Comparison of ENCODE assay signal across 9 cellular contexts in the genomic region with DNA sequence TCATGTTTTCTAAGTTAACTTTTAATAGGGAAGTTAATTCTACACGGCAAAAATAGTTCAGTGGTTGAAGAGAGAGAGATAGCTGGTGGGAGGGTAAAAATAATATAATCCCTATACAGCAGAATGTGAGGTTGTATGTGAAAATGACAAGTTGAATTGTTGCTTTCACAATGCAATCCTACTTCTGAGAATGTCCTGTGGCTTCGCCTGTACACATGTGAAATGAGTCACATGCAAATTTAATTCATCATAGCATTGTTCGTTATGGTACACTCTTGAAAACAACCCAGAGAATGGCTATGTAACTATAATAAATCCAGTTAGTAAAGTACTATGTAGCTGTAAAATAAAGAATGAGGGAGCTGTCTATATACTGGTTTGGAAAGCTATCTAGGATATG.
DNase-seq lines count a peak whose midpoint lies in the region; ATAC-seq lines count a peak whose summit lies in the region.
"Had no signal": no experiment of that assay in that cellular context is flagged by ENCODE, and none has a peak within 500 bp of the region (broad histone marks: within the 10 kb centered on the region; RNA-seq: fewer than 3 reads in every experiment).

No MANE protein-coding gene starts in this region.

- H3K27ac ChIP-seq in cingulate gyrus (ENCODE audit: low read depth, low read length), result peak overlapping the region; percentile 57

- DNase-seq in EL (peak; percentile 49), DMS53 (lab: John Stamatoyannopoulos, UW) (no peak), NCI-H1417 (lab: John Stamatoyannopoulos, UW) (no peak), LoVo (ENCODE audit: low spot score) (no peak)
- DNase-seq in activated CD4-positive, alpha-beta T cell treated with anti-CD3 and anti-CD28 coated beads, Interleukin-2, amount 50 U/mL, for 1 hour, result no peak

- ATAC-seq in GM19467 (IDR thresholded peaks at IDR 0.05; ENCODE audit: unreplicated experiment) (peak; percentile 97), HG03378 (IDR thresholded peaks at IDR 0.05; ENCODE audit: unreplicated experiment) (peak; percentile 99)
- ATAC-seq: SK-N-SH treated with all-trans-retinoic acid at 6 μM for 48 hours had no signal
